Comparison of ENCODE assay signal across 8 cellular contexts in the genomic region with DNA sequence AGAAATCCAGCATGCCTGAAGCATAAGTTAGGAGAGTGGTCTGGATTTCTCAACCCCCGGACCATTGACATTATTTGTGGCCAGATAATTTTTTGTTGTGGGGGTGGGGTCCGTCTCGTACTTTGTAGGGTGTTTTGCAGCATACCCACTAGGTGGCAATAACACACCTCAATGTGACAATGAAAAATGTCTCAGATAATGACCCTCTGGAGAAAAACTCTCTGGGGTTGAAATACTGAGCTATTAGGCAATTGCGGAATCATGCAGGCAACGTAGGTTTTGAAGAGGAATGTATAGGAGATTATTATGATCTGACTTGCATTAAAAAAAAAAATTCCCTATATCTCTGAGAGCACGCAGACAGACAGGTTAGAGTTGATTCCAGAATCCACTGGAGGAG. TPM values are rescaled to one million over a fixed set of nuclear protein-coding genes. Genes with fewer than 3 reads are reported as not detected.
DNase-seq lines count a peak whose midpoint lies in the region; ATAC-seq, FAIRE-seq and TF ChIP-seq lines count a peak whose summit lies in the region.

No MANE protein-coding gene starts in this region.

- BruUV-seq in HepG2 (replicated peaks; lab: Mats Ljungman, UMichigan): no TSS peak

- no peak overlapping the region for H2AFZ ChIP-seq in HepG2 (ENCODE audit: low read length)

- H3K36me3 ChIP-seq in Peyer's patch: no peaks in the 10 kb centered on the region
- no peaks in the 10 kb centered on the region for H3K36me3 ChIP-seq in HepG2 (replicated peaks in 1 of 2; ENCODE audit: control insufficient read depth in 1 of 2, insufficient read depth in 2 of 2, low read length in 2 of 2)
- no peaks in the 10 kb centered on the region for H3K36me3 ChIP-seq in heart left ventricle

- in situ Hi-C loops in GM13976 (cut with MboI; ENCODE audit: low sequenced_read_pairs, unreplicated experiment): no loop called here
- in situ Hi-C loops in HepG2 (cut with HindIII; ENCODE audit: extremely low pct_ligation_motif_present, low pct_unique_long_range_greater_than_20kb): no loop called here

- TF ChIP-seq CTCF in GM13976 (IDR thresholded peaks at IDR 0.05; ENCODE audit: borderline replicate concordance, control extremely low read depth, extremely low read depth, insufficient read depth, missing control alignments) (peak; percentile 27), Peyer's patch (IDR thresholded peaks at IDR 0.05) (peak in 4 of 6 experiments; percentile 14 to 38 (median 24)), HepG2 (CRISPR knock-in tag; IDR thresholded peaks at IDR 0.05) (peak; percentile 54), heart left ventricle (IDR thresholded peaks at IDR 0.05) (no peak)

- ATAC-seq in HG02610 (IDR thresholded peaks at IDR 0.05; ENCODE audit: unreplicated experiment) (peak; percentile 55), HepG2 (peak; percentile 78), HG03378 (IDR thresholded peaks at IDR 0.05; ENCODE audit: unreplicated experiment) (no peak), heart left ventricle (no peak)

- H3K9me3 ChIP-seq in Peyer's patch (no peaks in the 10 kb centered on the region), HepG2 (ENCODE audit: low read length) (no peaks in the 10 kb centered on the region), heart left ventricle (peaks cover 0 to 29% (median 11%) of the 10 kb centered on the region in 12 donors)

- CTCF ChIA-PET in HepG2 (lab: Yijun Ruan, JAX; ENCODE audit: low intra/inter-chr PET ratio, low total read pairs): interaction anchor here (0.7 kb wide), 1 partner anchor 22 kb away, joined by 3 read pairs; no protein-coding TSS in a partner anchor

- POLR2A ChIA-PET in HepG2 (lab: Yijun Ruan, JAX): no interaction called here

- no peak overlapping the region for H3K4me3 ChIP-seq in Peyer's patch
- H3K4me3 ChIP-seq in HepG2 (replicated peaks in 1 of 3; ENCODE audit: insufficient read depth in 1 of 3, low read depth in 2 of 3, low read length in 3 of 3): no peak overlapping the region
- H3K4me3 ChIP-seq in heart left ventricle: no peak overlapping the region

- WGBS in HepG2 (ENCODE audit: low lambda C conversion rate): 2% methylated on average over 6 of the region's 6 CpGs
- WGBS in heart left ventricle, 4 donors: 28 to 43% (median 40%) methylated on average over 6 of the region's 6 CpGs

- H3K4me1 ChIP-seq in Peyer's patch: no peaks in the 10 kb centered on the region
- peaks cover 16% of the 10 kb centered on the region for H3K4me1 ChIP-seq in HepG2 (ENCODE audit: insufficient read depth, low read length)
- no peaks in the 10 kb centered on the region for H3K4me1 ChIP-seq in heart left ventricle

- H3K27me3 ChIP-seq in Peyer's patch (no peaks in the 10 kb centered on the region), HepG2 (ENCODE audit: control insufficient read depth in 1 of 2, insufficient read depth in 2 of 2, low read length in 2 of 2) (no peaks in the 10 kb centered on the region), heart left ventricle (no peaks in the 10 kb centered on the region)

- H4K20me1 ChIP-seq in HepG2 (ENCODE audit: insufficient read depth, low read length): no peaks in the 10 kb centered on the region

- DNase-seq in GM13976 (ENCODE audit: low spot score): no peak
- DNase-seq in Peyer's patch: no peak
- DNase-seq in HepG2 (ENCODE audit: low spot score): peak; percentile 7
- no peak for DNase-seq in activated CD4-positive, alpha-beta T cell treated with anti-CD3 and anti-CD28 coated beads for 1 hour
- no peak for DNase-seq in heart left ventricle
- DNase-seq in C1 segment of cervical spinal cord (lab: John Stamatoyannopoulos, UW): no peak

- H3K79me2 ChIP-seq in HepG2 (ENCODE audit: insufficient read depth, low read length): no peaks in the 10 kb centered on the region

- TF ChIP-seq RAD21 in HepG2 (CRISPR knock-in tag; IDR thresholded peaks at IDR 0.05): no peak

- TF ChIP-seq EP300 in HepG2 (IDR thresholded peaks at IDR 0.05; ENCODE audit: low read depth in 2 of 2, low read length in 2 of 2): no peak
- no peak for TF ChIP-seq EP300 in HepG2 (CRISPR knock-in tag; IDR thresholded peaks at IDR 0.05; ENCODE audit: borderline replicate concordance)

- H3K9ac ChIP-seq in HepG2 (ENCODE audit: insufficient read depth, low read depth, low read length): no peak overlapping the region

- TF ChIP-seq POLR2A in Peyer's patch (IDR thresholded peaks at IDR 0.05): no peak
- TF ChIP-seq POLR2A in HepG2 (IDR thresholded peaks at IDR 0.05; ENCODE audit: insufficient read depth in 1 of 2, low read depth in 2 of 2, low read length in 2 of 2): no peak
- no peak for TF ChIP-seq POLR2A in heart left ventricle (IDR thresholded peaks at IDR 0.05)

- intact Hi-C loops in HepG2 (cut with micrococcal nuclease; ENCODE audit: unreplicated experiment) (loop anchor here (2.0 kb wide), 1 partner anchor 71 kb away; no protein-coding TSS in a partner anchor), heart left ventricle (cut with DNase I) (no loop called here)

- FAIRE-seq in HepG2 (lab: Jason Lieb, UNC): peak; percentile 42

- no peak overlapping the region for H3K4me2 ChIP-seq in HepG2 (ENCODE audit: low read depth, low read length)

- H3K27ac ChIP-seq in Peyer's patch (no peak overlapping the region), HepG2 (ENCODE audit: extremely low read length, insufficient read depth, low read length) (no peak overlapping the region), heart left ventricle (no peak overlapping the region)

TF ChIP-seq in HepG2, 621 proteins besides CTCF, POLR2A, EP300 and RAD21:
- TF ChIP-seq SRF (IDR thresholded peaks at IDR 0.05; ENCODE audit: low read depth, low read length) (no peak), STAG1 (CRISPR knock-in tag; IDR thresholded peaks at IDR 0.05) (peak; percentile 29; the same call in 1 of the 2 replicates)
- TF ChIP-seq, protein P1, sequence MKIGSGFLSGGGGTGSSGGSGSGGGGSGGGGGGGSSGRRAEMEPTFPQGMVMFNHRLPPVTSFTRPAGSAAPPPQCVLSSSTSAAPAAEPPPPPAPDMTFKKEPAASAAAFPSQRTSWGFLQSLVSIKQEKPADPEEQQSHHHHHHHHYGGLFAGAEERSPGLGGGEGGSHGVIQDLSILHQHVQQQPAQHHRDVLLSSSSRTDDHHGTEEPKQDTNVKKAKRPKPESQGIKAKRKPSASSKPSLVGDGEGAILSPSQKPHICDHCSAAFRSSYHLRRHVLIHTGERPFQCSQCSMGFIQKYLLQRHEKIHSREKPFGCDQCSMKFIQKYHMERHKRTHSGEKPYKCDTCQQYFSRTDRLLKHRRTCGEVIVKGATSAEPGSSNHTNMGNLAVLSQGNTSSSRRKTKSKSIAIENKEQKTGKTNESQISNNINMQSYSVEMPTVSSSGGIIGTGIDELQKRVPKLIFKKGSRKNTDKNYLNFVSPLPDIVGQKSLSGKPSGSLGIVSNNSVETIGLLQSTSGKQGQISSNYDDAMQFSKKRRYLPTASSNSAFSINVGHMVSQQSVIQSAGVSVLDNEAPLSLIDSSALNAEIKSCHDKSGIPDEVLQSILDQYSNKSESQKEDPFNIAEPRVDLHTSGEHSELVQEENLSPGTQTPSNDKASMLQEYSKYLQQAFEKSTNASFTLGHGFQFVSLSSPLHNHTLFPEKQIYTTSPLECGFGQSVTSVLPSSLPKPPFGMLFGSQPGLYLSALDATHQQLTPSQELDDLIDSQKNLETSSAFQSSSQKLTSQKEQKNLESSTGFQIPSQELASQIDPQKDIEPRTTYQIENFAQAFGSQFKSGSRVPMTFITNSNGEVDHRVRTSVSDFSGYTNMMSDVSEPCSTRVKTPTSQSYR (CRISPR knock-in tag; IDR thresholded peaks at IDR 0.05; ENCODE audit: borderline replicate concordance): peak; percentile 26; the same call in 1 of the 2 replicates
- TF ChIP-seq, protein P2, sequence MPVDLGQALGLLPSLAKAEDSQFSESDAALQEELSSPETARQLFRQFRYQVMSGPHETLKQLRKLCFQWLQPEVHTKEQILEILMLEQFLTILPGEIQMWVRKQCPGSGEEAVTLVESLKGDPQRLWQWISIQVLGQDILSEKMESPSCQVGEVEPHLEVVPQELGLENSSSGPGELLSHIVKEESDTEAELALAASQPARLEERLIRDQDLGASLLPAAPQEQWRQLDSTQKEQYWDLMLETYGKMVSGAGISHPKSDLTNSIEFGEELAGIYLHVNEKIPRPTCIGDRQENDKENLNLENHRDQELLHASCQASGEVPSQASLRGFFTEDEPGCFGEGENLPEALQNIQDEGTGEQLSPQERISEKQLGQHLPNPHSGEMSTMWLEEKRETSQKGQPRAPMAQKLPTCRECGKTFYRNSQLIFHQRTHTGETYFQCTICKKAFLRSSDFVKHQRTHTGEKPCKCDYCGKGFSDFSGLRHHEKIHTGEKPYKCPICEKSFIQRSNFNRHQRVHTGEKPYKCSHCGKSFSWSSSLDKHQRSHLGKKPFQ (CRISPR knock-in tag; IDR thresholded peaks at IDR 0.05; ENCODE audit: insufficient replicate concordance): no peak

RNA-seq across cellular contexts. Expression of gene RRP15, which starts 25.3 kb away (rescaled TPM):
- 1 to 10 TPM; 2.1 to 8.3 (median 2.5) TPM for total RNA-seq in Peyer's patch
- total RNA-seq in HepG2 (2016; rRNA removed; fragmentation: Illumina TruSeq; extraction: Trizol): 37.5 and 57.1 TPM in 2 replicates
- total RNA-seq in HepG2 (2016; cell fraction: cytosol; rRNA removed; fragmentation: Illumina TruSeq; extraction: Trizol; ENCODE audit: low read depth): 0.61 and 2.3 TPM in 2 replicates
- 32.9 and 43.9 TPM in 2 replicates for total RNA-seq in HepG2 (2016; cell fraction: insoluble cytoplasmic fraction; rRNA removed; fragmentation: Illumina TruSeq; extraction: Trizol)
- total RNA-seq in HepG2 (2016; cell fraction: membrane; rRNA removed; fragmentation: Illumina TruSeq; extraction: Trizol): 3.3 and 5.4 TPM in 2 replicates
- 30.8 and 35.0 TPM in 2 replicates for total RNA-seq in HepG2 (2016; cell fraction: nucleus; rRNA removed; fragmentation: Illumina TruSeq; extraction: Trizol)
- polyA plus RNA-seq in HepG2 (2011; rRNA removed): 1.6 and 2.1 TPM in 2 replicates
- polyA plus RNA-seq in HepG2 (2011; cell fraction: cytosol; rRNA removed): 0.55 and 1.2 TPM in 2 replicates
- 0.79 and 1.7 TPM in 2 replicates for polyA plus RNA-seq in HepG2 (2011; cell fraction: nucleus; rRNA removed)
- polyA plus RNA-seq in HepG2 (2012): 4.9 and 9.7 TPM in 2 replicates
- polyA plus RNA-seq in HepG2 (2016; cell fraction: cytosol; fragmentation: Illumina TruSeq; extraction: Trizol; ENCODE audit: low read depth): 1.6 and 1.9 TPM in 2 replicates
- 40.4 and 42.5 TPM in 2 replicates for polyA plus RNA-seq in HepG2 (2016; cell fraction: insoluble cytoplasmic fraction; fragmentation: Illumina TruSeq; extraction: Trizol; ENCODE audit: low read depth)
- 2.0 and 2.8 TPM in 2 replicates for polyA plus RNA-seq in HepG2 (2016; cell fraction: membrane; fragmentation: Illumina TruSeq; extraction: Trizol; ENCODE audit: low read depth)
- polyA plus RNA-seq in HepG2 (2016; cell fraction: nucleus; fragmentation: Illumina TruSeq; extraction: Trizol; ENCODE audit: insufficient read depth, low read depth): 11.0 and 15.5 TPM in 2 replicates
- polyA minus RNA-seq in HepG2 (2011; rRNA and poly(A)+ RNA removed; ENCODE audit: low replicate concordance): 1.8 and 2.6 TPM in 2 replicates
- 2.5 and 3.4 TPM in 2 replicates for polyA minus RNA-seq in HepG2 (2011; cell fraction: cytosol; rRNA and poly(A)+ RNA removed)
- polyA minus RNA-seq in HepG2 (2011; cell fraction: nucleus; rRNA and poly(A)+ RNA removed): 10.8 and 16.3 TPM in 2 replicates
- 10 to 100 TPM in 7 of 9 donors, 1 to 10 TPM in 2; 4.7 to 25.3 (median 19.0) TPM for total RNA-seq in heart left ventricle
- polyA plus RNA-seq in heart left ventricle: 1 to 10 TPM; 4.1 to 7.3 TPM

Comparison
In these comparisons a context has a peak if more than half of its experiments do, and no peak if none do; other contexts are left out.
1. CTCF ChIP-seq: peak in GM13976 (single experiment), Peyer's patch (4 of 6) and HepG2 (single experiment); none in heart left ventricle (0 of 12).
2. ATAC-seq: peak in HG02610 (single experiment) and HepG2 (single experiment); none in HG03378 (single experiment) and heart left ventricle (0 of 4).